ENCODE assay signal across 15 cellular contexts in the genomic region with DNA sequence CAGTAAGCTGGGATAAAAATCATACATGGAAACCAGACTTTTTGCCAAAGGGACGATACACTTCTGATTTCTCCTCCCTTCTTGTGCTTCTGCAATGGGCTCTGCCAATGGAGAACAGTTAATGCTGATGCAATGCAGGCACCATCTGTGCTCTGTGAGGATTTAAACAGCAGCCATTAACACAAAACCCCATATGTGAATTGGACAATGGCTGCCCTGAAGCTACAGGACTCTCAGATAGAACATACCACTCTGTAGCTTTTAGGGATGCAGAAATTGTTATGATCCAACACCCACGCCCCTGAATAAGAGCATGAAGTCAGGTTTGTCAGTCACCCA.
DNase-seq lines count a peak whose midpoint lies in the region; ATAC-seq lines count a peak whose summit lies in the region.
"Had no signal": no experiment of that assay in that cellular context is flagged by ENCODE, and none has a peak within 500 bp of the region (broad histone marks: within the 10 kb centered on the region; RNA-seq: fewer than 3 reads in every experiment).

No MANE protein-coding gene starts in this region.

- H3K9me3 Mint-ChIP-seq in activated naive CD4-positive, alpha-beta T cell treated with anti-CD3 and anti-CD28 coated beads, Interleukin-2, amount 10 ng/mL, durations not matched to agents 7 days and 5 days, result no peaks in the 10 kb centered on the region
- H3K9me3 Mint-ChIP-seq in activated naive CD8-positive, alpha-beta T cell treated with anti-CD3 and anti-CD28 coated beads for 36 hours, result peaks cover 5% of the 10 kb centered on the region
- H3K9me3 Mint-ChIP-seq in stimulated activated naive B cell treated with anti-CD40 and anti-IgM and Interleukin-4, amounts not matched to agents 10 μg/mL and 1 μg/mL and 100 μg/mL, for 72 hours, result peaks cover 0 to 4% of the 10 kb centered on the region in 2 donors
- H3K9me3 Mint-ChIP-seq: CD4-positive, alpha-beta memory T cell had no signal

- peak overlapping the region; percentile 43 for H3K27ac Mint-ChIP-seq in activated naive CD4-positive, alpha-beta T cell treated with anti-CD3 and anti-CD28 coated beads, Interleukin-2, amount 10 ng/mL, durations not matched to agents 7 days and 5 days
- H3K27ac Mint-ChIP-seq in activated naive CD8-positive, alpha-beta T cell treated with anti-CD3 and anti-CD28 coated beads for 36 hours, result peak overlapping the region; percentile 83
- H3K27ac Mint-ChIP-seq in stimulated activated naive B cell treated with anti-CD40 and anti-IgM and Interleukin-4, amounts not matched to agents 10 μg/mL and 1 μg/mL and 100 μg/mL, for 72 hours, result peak overlapping the region; percentile 86

- no peaks in the 10 kb centered on the region for H3K27me3 Mint-ChIP-seq in activated naive CD4-positive, alpha-beta T cell treated with anti-CD3 and anti-CD28 coated beads, Interleukin-2, amount 10 ng/mL, durations not matched to agents 7 days and 5 days
- H3K27me3 Mint-ChIP-seq in activated naive CD8-positive, alpha-beta T cell treated with anti-CD3 and anti-CD28 coated beads for 36 hours, result no peaks in the 10 kb centered on the region
- no peaks in the 10 kb centered on the region for H3K27me3 Mint-ChIP-seq in stimulated activated naive B cell treated with anti-CD40 and anti-IgM and Interleukin-4, amounts not matched to agents 10 μg/mL and 1 μg/mL and 100 μg/mL, for 72 hours
- H3K27me3 Mint-ChIP-seq: CD4-positive, alpha-beta memory T cell had no signal

- peaks cover 63% of the 10 kb centered on the region for H3K36me3 Mint-ChIP-seq in activated naive CD4-positive, alpha-beta T cell treated with anti-CD3 and anti-CD28 coated beads, Interleukin-2, amount 10 ng/mL, durations not matched to agents 7 days and 5 days
- peaks cover 70% of the 10 kb centered on the region for H3K36me3 Mint-ChIP-seq in activated naive CD8-positive, alpha-beta T cell treated with anti-CD3 and anti-CD28 coated beads for 36 hours
- H3K36me3 Mint-ChIP-seq in stimulated activated naive B cell treated with anti-CD40 and anti-IgM and Interleukin-4, amounts not matched to agents 10 μg/mL and 1 μg/mL and 100 μg/mL, for 72 hours, result peaks cover 51 to 65% of the 10 kb centered on the region in 2 donors

- peaks cover 40% of the 10 kb centered on the region for H3K4me1 Mint-ChIP-seq in activated naive CD4-positive, alpha-beta T cell treated with anti-CD3 and anti-CD28 coated beads, Interleukin-2, amount 10 ng/mL, durations not matched to agents 7 days and 5 days
- peaks cover 68% of the 10 kb centered on the region for H3K4me1 Mint-ChIP-seq in activated naive CD8-positive, alpha-beta T cell treated with anti-CD3 and anti-CD28 coated beads for 36 hours
- H3K4me1 Mint-ChIP-seq in stimulated activated naive B cell treated with anti-CD40 and anti-IgM and Interleukin-4, amounts not matched to agents 10 μg/mL and 1 μg/mL and 100 μg/mL, for 72 hours, result peaks cover 36 to 46% of the 10 kb centered on the region in 2 donors

- H3K4me3 Mint-ChIP-seq in activated naive CD4-positive, alpha-beta T cell treated with anti-CD3 and anti-CD28 coated beads, Interleukin-2, amount 10 ng/mL, durations not matched to agents 7 days and 5 days, result no peak overlapping the region
- no peak overlapping the region for H3K4me3 Mint-ChIP-seq in activated naive CD8-positive, alpha-beta T cell treated with anti-CD3 and anti-CD28 coated beads for 36 hours
- no peak overlapping the region for H3K4me3 Mint-ChIP-seq in stimulated activated naive B cell treated with anti-CD40 and anti-IgM and Interleukin-4, amounts not matched to agents 10 μg/mL and 1 μg/mL and 100 μg/mL, for 72 hours
- H3K4me3 Mint-ChIP-seq: CD4-positive, alpha-beta memory T cell had no signal

- CTCF ChIA-PET in activated naive CD4-positive, alpha-beta T cell treated with anti-CD3 and anti-CD28 coated beads, Interleukin-2, amount 10 ng/mL, durations not matched to agents 7 days and 5 days (lab: Charles Lee), result interaction anchor here (0.7 to 2.4 kb wide), 6 partner anchors 9 to 321 kb away, joined by 3 to 12 read pairs (median 3); no protein-coding TSS in a partner anchor

- ATAC-seq in stimulated activated naive B cell treated with anti-CD40 and anti-IgM and Interleukin-4, amounts not matched to agents 10 μg/mL and 1 μg/mL and 100 μg/mL, for 72 hours (replicated peaks), result peak in 1 of 2 donors; percentile 17
- no peak for ATAC-seq in GM19467 (IDR thresholded peaks at IDR 0.05; ENCODE audit: unreplicated experiment)
- ATAC-seq: left lung, Panc1, sciatic nerve had no signal

- DNase-seq in activated naive CD4-positive, alpha-beta T cell treated with anti-CD3 and anti-CD28 coated beads, Interleukin-2, amount 10 ng/mL, durations not matched to agents 7 days and 5 days, result no peak
- no peak for DNase-seq in activated naive CD4-positive, alpha-beta T cell treated with Interleukin-2 at 50 U/mL for 16 hours
- peak; percentile 53 for DNase-seq in NCI-H82 treated with DMSO at 0.1 percent for 48 hours (lab: John Stamatoyannopoulos, UW; ENCODE audit: unreplicated experiment)
- no peak for DNase-seq in activated naive CD8-positive, alpha-beta T cell treated with anti-CD3 and anti-CD28 coated beads for 36 hours
- no peak for DNase-seq in stimulated activated naive B cell treated with anti-CD40 and anti-IgM and Interleukin-4, amounts not matched to agents 10 μg/mL and 1 μg/mL and 100 μg/mL, for 72 hours
- no peak for DNase-seq in middle frontal gyrus (ENCODE audit: extremely low spot score, low spot score)
- no peak for DNase-seq in GF-D8 (lab: John Stamatoyannopoulos, UW)
- DNase-seq: CD4-positive, alpha-beta memory T cell; left lung; NCI-H146; NCI-H510A; substantia nigra had no signal
